ENCODE assay signal across 12 cellular contexts in the genomic region with DNA sequence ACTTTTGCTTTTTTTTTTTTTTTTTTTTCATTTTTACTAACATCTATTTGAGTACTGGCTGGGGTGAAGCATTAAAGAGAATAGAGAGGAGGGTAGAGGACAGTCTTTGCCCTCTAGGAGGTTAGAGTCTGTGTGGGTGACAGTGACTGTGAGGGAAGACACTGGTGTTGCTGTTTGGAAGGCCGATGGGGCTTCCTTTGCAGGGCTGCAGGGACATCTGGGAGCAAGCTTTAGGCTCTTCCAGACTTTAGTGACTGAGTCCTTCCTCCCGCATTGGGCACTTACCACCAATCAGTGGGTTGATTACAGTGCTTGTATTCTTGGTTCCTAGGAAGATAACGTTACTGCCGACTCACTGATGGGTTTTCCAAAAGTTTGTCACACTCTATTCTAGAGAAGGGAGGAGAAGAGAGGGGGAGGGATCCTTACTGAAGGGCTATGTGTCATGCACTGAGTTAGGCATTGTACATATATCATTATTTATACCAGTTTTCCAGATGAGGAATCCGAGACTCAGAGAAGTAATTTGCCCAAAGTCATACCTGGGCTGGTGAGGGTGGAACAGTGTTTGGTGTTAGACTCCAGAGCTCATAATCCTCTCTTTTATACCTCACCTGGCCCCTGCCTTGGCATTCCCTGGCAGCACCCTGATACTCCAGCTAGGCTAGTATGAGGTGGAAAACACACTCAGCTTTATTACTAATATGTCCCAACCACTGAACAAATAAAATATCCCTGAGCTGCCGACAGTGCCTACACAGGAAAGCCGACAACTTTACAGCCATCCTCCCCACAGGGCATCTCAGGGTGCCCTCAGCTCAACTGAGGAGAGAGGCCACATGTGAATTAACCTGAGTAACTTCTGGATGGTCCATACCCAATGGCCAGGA. TPM values are rescaled to one million over a fixed set of nuclear protein-coding genes. Genes with fewer than 3 reads are reported as not detected.
A peak's percentile ranks its signal among the peaks of the same experiment; 100 is the strongest.
DNase-seq lines count a peak whose midpoint lies in the region; ATAC-seq and TF ChIP-seq lines count a peak whose summit lies in the region.
"Had no signal": no experiment of that assay in that cellular context is flagged by ENCODE, and none has a peak within 500 bp of the region (broad histone marks: within the 10 kb centered on the region; RNA-seq: fewer than 3 reads in every experiment).

No MANE protein-coding gene starts in this region.

- no peak for ATAC-seq in GM21447 (IDR thresholded peaks at IDR 0.05; ENCODE audit: unreplicated experiment)
- ATAC-seq in HG02623 (IDR thresholded peaks at IDR 0.05; ENCODE audit: unreplicated experiment): no peak
- ATAC-seq: activated CD8-positive, alpha-beta memory T cell treated with anti-CD3 and anti-CD28 coated beads, Interleukin-2, amount 10 ng/mL, durations not matched to agents 7 days and 5 days had no signal

- peak overlapping the region; percentile 79; the same call in 1 of the 2 replicates for H3K4me3 ChIP-seq in SK-N-MC
- H3K4me3 ChIP-seq in fibroblast of the aortic adventitia (ENCODE audit: low read depth, low read length): no peak overlapping the region

- H3K9me3 ChIP-seq in SK-N-MC (ENCODE audit: low read depth, low read length): no peaks in the 10 kb centered on the region

- no peak overlapping the region for H3K9ac ChIP-seq in SK-N-MC (ENCODE audit: insufficient read length)

- no peaks in the 10 kb centered on the region for H3K36me3 ChIP-seq in SK-N-MC (ENCODE audit: insufficient read depth, low read length)

- H3K27ac ChIP-seq in SK-N-MC: 0 out of 2 replicates have a peak overlapping the region, but pooled peaks have one; percentile 31

- peak; percentile 11 for DNase-seq in AG20443 (ENCODE audit: low spot score)
- peak; percentile 67 for DNase-seq in EH (ENCODE audit: low read depth)
- no peak for DNase-seq in SK-N-MC (ENCODE audit: low read depth, low spot score)
- peak; percentile 59 for DNase-seq in fibroblast of the aortic adventitia (ENCODE audit: low read depth)
- DNase-seq in stimulated activated CD4-positive, alpha-beta T cell treated with anti-CD3 and anti-CD28 coated beads, Interleukin-4, amount 100 ng/mL, for 1 hour: no peak
- DNase-seq in retina: no peak
- DNase-seq: activated CD8-positive, alpha-beta memory T cell treated with anti-CD3 and anti-CD28 coated beads, Interleukin-2, amount 10 ng/mL, durations not matched to agents 7 days and 5 days; immature natural killer cell; NCI-H1105; occipital lobe had no signal

- no peak for TF ChIP-seq CTCF in fibroblast of the aortic adventitia (IDR thresholded peaks at IDR 0.05; ENCODE audit: insufficient read depth, low read length)

RNA-seq across cellular contexts. Expression of a gene that starts 3.8 kb away (rescaled TPM):
- total RNA-seq in fibroblast of the aortic adventitia (ENCODE audit: low replicate concordance): 4.2 and 6.0 TPM in 2 replicates

RNA-seq across cellular contexts. Expression of a gene that starts 32.1 kb away (rescaled TPM):
- 5.2 and 6.0 TPM in 2 replicates for total RNA-seq in fibroblast of the aortic adventitia (ENCODE audit: low replicate concordance)

Comparison
In these comparisons a context has a peak if more than half of its experiments do, and no peak if none do; other contexts are left out.
1. DNase-seq: peak in AG20443 (single experiment), EH (single experiment) and fibroblast of the aortic adventitia (single experiment); none in SK-N-MC (single experiment), stimulated activated CD4-positive, alpha-beta T cell treated with anti-CD3 and anti-CD28 coated beads, Interleukin-4, amount 100 ng/mL, for 1 hour (single experiment) and retina (single experiment).